Comparison of ENCODE assay signal across 27 cellular contexts in genomic region chr20:24897974-24898373, GRCh38. TPM values are rescaled to one million over a fixed set of nuclear protein-coding genes. Genes with fewer than 3 reads are reported as not detected.
A peak's percentile ranks its signal among the peaks of the same experiment; 100 is the strongest.
DNase-seq lines count a peak whose midpoint lies in the region; ATAC-seq and TF ChIP-seq lines count a peak whose summit lies in the region.
"Had no signal": no experiment of that assay in that cellular context is flagged by ENCODE, and none has a peak within 500 bp of the region (broad histone marks: within the 10 kb centered on the region; RNA-seq: fewer than 3 reads in every experiment).

No MANE protein-coding gene starts in this region.

- no peak for TF ChIP-seq EP300 in sigmoid colon (IDR thresholded peaks at IDR 0.05)

- H3K4me2 ChIP-seq in PC-3 (ENCODE audit: low read length) = no peak overlapping the region
- H3K4me2 ChIP-seq: BLaER1 had no signal

- H3K9me3 ChIP-seq in PC-3 (ENCODE audit: low read length) = no peaks in the 10 kb centered on the region
- H3K9me3 ChIP-seq in colonic mucosa = no peaks in the 10 kb centered on the region
- peaks cover 0 to 7% (median 3%) of the 10 kb centered on the region in 4 donors for H3K9me3 ChIP-seq in sigmoid colon
- H3K9me3 ChIP-seq: BE2C had no signal

- H3K4me3 ChIP-seq in PC-3 (ENCODE audit: low read length) (no peak overlapping the region), colonic mucosa (no peak overlapping the region), sigmoid colon (no peak overlapping the region)
- H3K4me3 ChIP-seq: BLaER1, GM12878 had no signal

- H3K27me3 ChIP-seq in PC-3 (ENCODE audit: low read length) = peaks cover 71% of the 10 kb centered on the region
- no peaks in the 10 kb centered on the region for H3K27me3 ChIP-seq in colonic mucosa
- no peaks in the 10 kb centered on the region for H3K27me3 ChIP-seq in sigmoid colon
- H3K27me3 ChIP-seq: BE2C, BLaER1 had no signal

- no peak for ATAC-seq in PC-3
- ATAC-seq in HG03460 (IDR thresholded peaks at IDR 0.05; ENCODE audit: unreplicated experiment) = no peak
- ATAC-seq in stimulated activated naive CD8-positive, alpha-beta T cell treated with anti-CD3 and anti-CD28 coated beads, Interleukin-15, Interleukin-2, amounts not matched to agents 100 U/mL and 50 U/mL, for 24 hours = no peak
- ATAC-seq: GM12878 had no signal

- H3K36me3 ChIP-seq in PC-3 (ENCODE audit: low read depth, low read length) (no peaks in the 10 kb centered on the region), colonic mucosa (no peaks in the 10 kb centered on the region), sigmoid colon (no peaks in the 10 kb centered on the region)
- H3K36me3 ChIP-seq: BE2C had no signal

- no peaks in the 10 kb centered on the region for H3K9me2 ChIP-seq in PC-3 (replicated peaks; ENCODE audit: low read length)

- H3F3A ChIP-seq in PC-3 (ENCODE audit: low read length, unreplicated experiment) = no peaks in the 10 kb centered on the region

- BruUV-seq in PC-3 (replicated peaks; lab: Mats Ljungman, UMichigan) = no TSS peak

- no peak overlapping the region for H2AFZ ChIP-seq in PC-3 (ENCODE audit: low read length)

- CTCF ChIA-PET in PC-3 (lab: Charles Lee) = no interaction called here

- TF ChIP-seq POLR2A in sigmoid colon (IDR thresholded peaks at IDR 0.05) = no peak

- WGBS in sigmoid colon, 2 donors = 76 to 81% methylated on average over 4 of the region's 4 CpGs

- peak; percentile 6 for DNase-seq in PC-3
- DNase-seq in colonic mucosa = peak; percentile 0
- DNase-seq in sigmoid colon = peak; percentile 29
- no peak for DNase-seq in stimulated activated naive CD8-positive, alpha-beta T cell treated with anti-CD3 and anti-CD28 coated beads, Interleukin-15, Interleukin-2, amounts not matched to agents 100 U/mL and 50 U/mL, for 24 hours
- no peak for DNase-seq in retina
- DNase-seq: 8988T; ACHN; BE2C; C1 segment of cervical spinal cord; CD4-positive, alpha-beta memory T cell; CD4-positive, CD25-positive, alpha-beta regulatory T cell; CD8-positive, alpha-beta memory T cell; COR-L47; DMS 273 treated with DMSO at 0.1 percent for 48 hours; DMS153; DMS53; DMS79; DND-41; EL; GDM1 had no signal

- no peaks in the 10 kb centered on the region for H4K20me1 ChIP-seq in PC-3 (ENCODE audit: low read length)
- H4K20me1 ChIP-seq: BLaER1 had no signal

- no peaks in the 10 kb centered on the region for H3K4me1 ChIP-seq in PC-3 (ENCODE audit: insufficient read depth, low read length)
- H3K4me1 ChIP-seq in colonic mucosa = no peaks in the 10 kb centered on the region
- no peaks in the 10 kb centered on the region for H3K4me1 ChIP-seq in sigmoid colon
- H3K4me1 ChIP-seq: BE2C had no signal

- POLR2A ChIA-PET in PC-3 (lab: Charles Lee; ENCODE audit: unreplicated experiment) = no interaction called here

- intact Hi-C loops in PC-3 (cut with micrococcal nuclease) = no loop called here
- intact Hi-C loops in colonic mucosa (cut with DNase I) = no loop called here
- intact Hi-C loops in sigmoid colon (cut with DNase I) = no loop called here

- H3K79me2 ChIP-seq in PC-3 (ENCODE audit: low read length) = no peaks in the 10 kb centered on the region

- TF ChIP-seq CTCF in PC-3 (conservative IDR thresholded peaks at IDR 0.05; ENCODE audit: low read depth, low read length) (no peak), colonic mucosa (IDR thresholded peaks at IDR 0.05) (no peak), sigmoid colon (IDR thresholded peaks at IDR 0.05) (no peak)

- H3K9ac ChIP-seq in PC-3 (ENCODE audit: low read length) = no peak overlapping the region
- no peak overlapping the region for H3K9ac ChIP-seq in colonic mucosa (ENCODE audit: low read depth in 2 of 2, low read length in 2 of 2)
- H3K9ac ChIP-seq: BLaER1 had no signal

- no peak overlapping the region for H3K27ac ChIP-seq in PC-3 (ENCODE audit: low read length)
- H3K27ac ChIP-seq in colonic mucosa = no peak overlapping the region
- no peak overlapping the region for H3K27ac ChIP-seq in sigmoid colon
- H3K27ac ChIP-seq: BLaER1 had no signal

RNA-seq across cellular contexts. Expression of gene CST7, which starts 51.1 kb away (rescaled TPM):
- total RNA-seq in PC-3 (2014; rRNA removed) (not detected in 2 replicates), colonic mucosa (1 to 10 TPM in 1 of 2 donors, under 1 TPM in 1; 0.47 to 1.1 TPM), sigmoid colon (1 to 10 TPM in 1 of 4 donors, under 1 TPM in 2, not detected in 1; 0.66 to 3.5 (median 0.71) TPM)
- 10 to 100 TPM in 1 of 3 donors, 1 to 10 TPM in 2; 3.9 to 10.4 (median 4.2) TPM for polyA plus RNA-seq in sigmoid colon
- total RNA-seq: A673, Daoy, G401, GM12878 had no signal
- polyA plus RNA-seq: AG04450 had no signal

Comparison
In these comparisons a context has a peak if more than half of its experiments do, and no peak if none do; other contexts are left out.
1. DNase-seq: peak in PC-3 (single experiment), colonic mucosa (single experiment) and sigmoid colon (single experiment); none in stimulated activated naive CD8-positive, alpha-beta T cell treated with anti-CD3 and anti-CD28 coated beads, Interleukin-15, Interleukin-2, amounts not matched to agents 100 U/mL and 50 U/mL, for 24 hours (single experiment) and retina (single experiment).